In genomic region chr10:130300608-130301025, GRCh38 we compare ENCODE assay signal across 8 cellular contexts.
DNase-seq lines count a peak whose midpoint lies in the region; ATAC-seq and TF ChIP-seq lines count a peak whose summit lies in the region.

No MANE protein-coding gene starts in this region.

- H3K4me3 ChIP-seq in body of pancreas, result peak overlapping the region in 1 of 2 donors; percentile 31

- intact Hi-C loops in body of pancreas (cut with DNase I), result no loop called here
- intact Hi-C loops in posterior vena cava (cut with DNase I), result no loop called here

- peak overlapping the region in 2 of 4 donors; percentile 86 to 87 for H3K27ac ChIP-seq in body of pancreas

- TF ChIP-seq POLR2A in body of pancreas (IDR thresholded peaks at IDR 0.05), result no peak

- TF ChIP-seq CTCF in body of pancreas (IDR thresholded peaks at IDR 0.05), result no peak

- H3K36me3 ChIP-seq in body of pancreas (replicated peaks in 1 of 2; ENCODE audit: insufficient read depth in 1 of 2, low read depth in 2 of 2), result no peaks in the 10 kb centered on the region

- WGBS in body of pancreas, 2 donors, result 73% methylated on average over 23 of the region's 23 CpGs; no CpG with 5 or more reads in 1 of the 2 donors

- H3K27me3 ChIP-seq in body of pancreas, result no peaks in the 10 kb centered on the region

- ATAC-seq in GM19438 (IDR thresholded peaks at IDR 0.05; ENCODE audit: low read depth, unreplicated experiment) (peak; percentile 29), body of pancreas (peak; percentile 47)

- peak; percentile 66 for DNase-seq in OCI-M1 (lab: John Stamatoyannopoulos, UW)
- peak in 2 of 4 donors; percentile 47 to 58 for DNase-seq in body of pancreas
- peak; percentile 90 for DNase-seq in posterior vena cava (ENCODE audit: low spot score)
- no peak for DNase-seq in GOT3 (lab: John Stamatoyannopoulos, UW)
- no peak for DNase-seq in amniotic stem cell (lab: John Stamatoyannopoulos, UW)
- DNase-seq in NOMO-1 treated with DMSO at 0.1 percent for 48 hours (lab: John Stamatoyannopoulos, UW; ENCODE audit: unreplicated experiment), result no peak
- no peak for DNase-seq in NCI-H526 (lab: John Stamatoyannopoulos, UW)

- no peaks in the 10 kb centered on the region for H3K4me1 ChIP-seq in body of pancreas

- H3K9me3 ChIP-seq in body of pancreas, result peaks cover 0 to 30% (median 0%) of the 10 kb centered on the region in 3 donors

Comparison
In these comparisons a context has a peak if more than half of its experiments do, and no peak if none do; other contexts are left out.
1. DNase-seq: peak in OCI-M1 (single experiment) and posterior vena cava (single experiment); none in GOT3 (single experiment), amniotic stem cell (single experiment), NOMO-1 treated with DMSO at 0.1 percent for 48 hours (single experiment) and NCI-H526 (0 of 2).